In genomic region chr15:35975941-35976340, GRCh38 we compare ENCODE assay signal across 35 cellular contexts.
DNase-seq lines count a peak whose midpoint lies in the region; TF ChIP-seq lines count a peak whose summit lies in the region.
"Had no signal": no experiment of that assay in that cellular context is flagged by ENCODE, and none has a peak within 500 bp of the region (broad histone marks: within the 10 kb centered on the region; RNA-seq: fewer than 3 reads in every experiment).

No MANE protein-coding gene starts in this region.

- H3K27ac Mint-ChIP-seq in H9 (peak overlapping the region in 2 of 3 experiments; percentile 16 to 32; a peak in 2 of 7 replicates), nephron progenitor cell (peak overlapping the region; percentile 62), neural progenitor cell (no peak overlapping the region), MCF 10A (ENCODE audit: low read depth, unreplicated experiment) (no peak overlapping the region)
- H3K27ac Mint-ChIP-seq: B cell; CD14-positive monocyte; CD4-positive, alpha-beta memory T cell; CD4-positive, alpha-beta T cell; CD4-positive, CD25-positive, alpha-beta regulatory T cell; CD8-positive, alpha-beta memory T cell; CD8-positive, alpha-beta T cell had no signal

- H2BK5ac ChIP-seq in H9 (ENCODE audit: insufficient read length, low read length) = no peak overlapping the region

- H3K9ac ChIP-seq in H9 (ENCODE audit: extremely low read depth, insufficient read length, low read length) = no peak overlapping the region
- H3K9ac ChIP-seq in neural progenitor cell = no peak overlapping the region
- no peak overlapping the region for H3K9ac ChIP-seq in SK-N-SH
- H3K9ac ChIP-seq: BLaER1; BLaER1 treated with 17β-estradiol and CSF1 and Interleukin-3, amounts not matched to agents 10 nM and 100 nM had no signal

- TF ChIP-seq CTCF in H9 (conservative IDR thresholded peaks at IDR 0.05) (no peak), nephron progenitor cell (IDR thresholded peaks at IDR 0.05) (no peak), neural progenitor cell (IDR thresholded peaks at IDR 0.05) (no peak), MCF 10A (IDR thresholded peaks at IDR 0.05; ENCODE audit: unreplicated experiment) (no peak), left ventricle myocardium inferior (IDR thresholded peaks at IDR 0.05; ENCODE audit: borderline replicate concordance) (no peak), SK-N-SH (IDR thresholded peaks at IDR 0.05) (no peak)

- CTCF ChIA-PET in MCF 10A (lab: Yijun Ruan, JAX) (no interaction called here), SK-N-SH (lab: Yijun Ruan, JAX) (no interaction called here)

- no peak overlapping the region for H2BK120ac ChIP-seq in H9 (ENCODE audit: low read depth, low read length, poor library complexity, severe bottlenecking)

- no peak overlapping the region for H3T11ph ChIP-seq in H9 (ENCODE audit: low read length)

- H2BK15ac ChIP-seq in H9 (ENCODE audit: low read depth, low read length) = no peak overlapping the region

- DNase-seq in H9 (no peak), HAP-1 (ENCODE audit: low spot score in 2 of 2) (peak; percentile 22 to 97), nephron progenitor cell (no peak), neural progenitor cell (ENCODE audit: low spot score) (no peak), MCF 10A (ENCODE audit: unreplicated experiment) (no peak), left ventricle myocardium inferior (no peak), NCI-H226 (no peak), SK-N-SH (no peak)
- DNase-seq: 8988T; ACHN; AML-193; BE2C; C1 segment of cervical spinal cord; Caco-2; Calu3; CD4-positive, alpha-beta memory T cell; CD4-positive, alpha-beta T cell; CD4-positive, CD25-positive, alpha-beta regulatory T cell; CD8-positive, alpha-beta memory T cell; CD8-positive, alpha-beta T cell; COR-L47; DMS 273 treated with DMSO at 0.1 percent for 48 hours; DMS153; DMS53; DMS79; DMS79 treated with DMSO at 0.1 percent for 48 hours; DND-41; EL had no signal

- H4K20me1 ChIP-seq in H9 (ENCODE audit: control insufficient read depth, insufficient read depth, insufficient read length) (no peaks in the 10 kb centered on the region), neural progenitor cell (ENCODE audit: low read depth) (no peaks in the 10 kb centered on the region), SK-N-SH (ENCODE audit: insufficient read depth) (no peaks in the 10 kb centered on the region)
- H4K20me1 ChIP-seq: BLaER1; BLaER1 treated with 17β-estradiol and CSF1 and Interleukin-3, amounts not matched to agents 10 nM and 100 nM had no signal

- H3K4me1 Mint-ChIP-seq in H9 = peaks cover 20 to 24% of the 10 kb centered on the region in 2 experiments
- peaks cover 60% of the 10 kb centered on the region for H3K4me1 Mint-ChIP-seq in nephron progenitor cell
- H3K4me1 Mint-ChIP-seq in neural progenitor cell = peaks cover 10% of the 10 kb centered on the region
- H3K4me1 Mint-ChIP-seq in MCF 10A (ENCODE audit: insufficient read depth, unreplicated experiment) = peaks cover 6% of the 10 kb centered on the region
- H3K4me1 Mint-ChIP-seq: B cell; CD14-positive monocyte; CD4-positive, alpha-beta memory T cell; CD4-positive, CD25-positive, alpha-beta regulatory T cell; CD8-positive, alpha-beta memory T cell had no signal

- H3K9me3 ChIP-seq in H9 (ENCODE audit: control insufficient read depth, low read depth, low read length) (no peaks in the 10 kb centered on the region), HAP-1 (no peaks in the 10 kb centered on the region), neural progenitor cell (ENCODE audit: low read depth) (no peaks in the 10 kb centered on the region), left ventricle myocardium inferior (replicated peaks) (no peaks in the 10 kb centered on the region), SK-N-SH (no peaks in the 10 kb centered on the region)
- H3K9me3 ChIP-seq: A549; BE2C; BLaER1; BLaER1 treated with 17β-estradiol and CSF1 and Interleukin-3, amounts not matched to agents 10 nM and 100 nM; Caco-2 had no signal

- H3K23ac ChIP-seq in H9 (ENCODE audit: insufficient read length, low read depth, low read length) = no peak overlapping the region

- intact Hi-C loops in MCF 10A (cut with micrococcal nuclease) (no loop called here), left ventricle myocardium inferior (cut with micrococcal nuclease) (no loop called here)

- no peak overlapping the region for H4K91ac ChIP-seq in H9 (ENCODE audit: insufficient read length, low read depth, low read length)

- no peaks in the 10 kb centered on the region for H3K23me2 ChIP-seq in H9 (ENCODE audit: insufficient read length, low read depth, low read length, poor library complexity, severe bottlenecking)

- H3K4me3 ChIP-seq in HAP-1 = no peak overlapping the region
- H3K4me3 ChIP-seq in neural progenitor cell = no peak overlapping the region
- no peak overlapping the region for H3K4me3 ChIP-seq in left ventricle myocardium inferior
- H3K4me3 ChIP-seq in SK-N-SH (ENCODE audit: low read depth in 2 of 2, low read length in 1 of 2) = no peak overlapping the region
- H3K4me3 ChIP-seq: A549; BLaER1; BLaER1 treated with 17β-estradiol and CSF1 and Interleukin-3, amounts not matched to agents 10 nM and 100 nM had no signal

- no peaks in the 10 kb centered on the region for H3K9me3 Mint-ChIP-seq in H9
- no peaks in the 10 kb centered on the region for H3K9me3 Mint-ChIP-seq in nephron progenitor cell
- no peaks in the 10 kb centered on the region for H3K9me3 Mint-ChIP-seq in neural progenitor cell
- no peaks in the 10 kb centered on the region for H3K9me3 Mint-ChIP-seq in MCF 10A (ENCODE audit: unreplicated experiment)
- H3K9me3 Mint-ChIP-seq: CD4-positive, alpha-beta T cell; CD8-positive, alpha-beta T cell had no signal

- H3K4me1 ChIP-seq in H9 (ENCODE audit: insufficient read depth, low read length) (no peaks in the 10 kb centered on the region), HAP-1 (peaks cover 35% of the 10 kb centered on the region), neural progenitor cell (peaks cover 13% of the 10 kb centered on the region), left ventricle myocardium inferior (no peaks in the 10 kb centered on the region), SK-N-SH (ENCODE audit: control insufficient read depth in 1 of 2, insufficient read depth in 2 of 2, low read depth in 1 of 2, low read length in 1 of 2) (no peaks in the 10 kb centered on the region; a peak in 1 of 4 replicates)
- H3K4me1 ChIP-seq: BLaER1; BLaER1 treated with 17β-estradiol and CSF1 and Interleukin-3, amounts not matched to agents 10 nM and 100 nM; Caco-2 had no signal

- H4K8ac ChIP-seq in H9 (replicated peaks; ENCODE audit: insufficient read length, low read depth, low read length) = no peak overlapping the region

- H3K27me3 ChIP-seq in H9 (ENCODE audit: insufficient read depth, low read length) = no peaks in the 10 kb centered on the region
- H3K27me3 ChIP-seq in HAP-1 (ENCODE audit: low read depth) = no peaks in the 10 kb centered on the region
- no peaks in the 10 kb centered on the region for H3K27me3 ChIP-seq in neural progenitor cell
- no peaks in the 10 kb centered on the region for H3K27me3 ChIP-seq in left ventricle myocardium inferior (ENCODE audit: low read depth)
- H3K27me3 ChIP-seq in SK-N-SH (ENCODE audit: insufficient read depth) = no peaks in the 10 kb centered on the region
- H3K27me3 ChIP-seq: BE2C; BLaER1; BLaER1 treated with 17β-estradiol and CSF1 and Interleukin-3, amounts not matched to agents 10 nM and 100 nM had no signal

- no peaks in the 10 kb centered on the region for H3K9me2 ChIP-seq in SK-N-SH

- no peak overlapping the region for H3K18ac ChIP-seq in H9 (ENCODE audit: insufficient read length, low read depth, low read length)

- H3K4me3 Mint-ChIP-seq in H9 (no peak overlapping the region), nephron progenitor cell (no peak overlapping the region), neural progenitor cell (no peak overlapping the region), MCF 10A (ENCODE audit: unreplicated experiment) (no peak overlapping the region)
- H3K4me3 Mint-ChIP-seq: B cell; CD14-positive monocyte; CD4-positive, alpha-beta memory T cell; CD4-positive, alpha-beta T cell; CD4-positive, CD25-positive, alpha-beta regulatory T cell; CD8-positive, alpha-beta memory T cell; CD8-positive, alpha-beta T cell had no signal

- no peaks in the 10 kb centered on the region for H3K36me3 Mint-ChIP-seq in H9 (ENCODE audit: insufficient read depth in 1 of 3, low read depth in 3 of 3)
- H3K36me3 Mint-ChIP-seq in nephron progenitor cell (ENCODE audit: low read depth) = no peaks in the 10 kb centered on the region
- no peaks in the 10 kb centered on the region for H3K36me3 Mint-ChIP-seq in neural progenitor cell
- no peaks in the 10 kb centered on the region for H3K36me3 Mint-ChIP-seq in MCF 10A (ENCODE audit: insufficient read depth, unreplicated experiment)
- H3K36me3 Mint-ChIP-seq: CD14-positive monocyte; CD4-positive, alpha-beta memory T cell; CD4-positive, CD25-positive, alpha-beta regulatory T cell; CD8-positive, alpha-beta memory T cell; CD8-positive, alpha-beta T cell had no signal

- H3K4ac ChIP-seq in H9 (ENCODE audit: low read depth, low read length) = no peak overlapping the region

- H3K4me2 ChIP-seq in H9 (ENCODE audit: insufficient read depth, insufficient read length, low read length) (no peak overlapping the region), neural progenitor cell (no peak overlapping the region), SK-N-SH (no peak overlapping the region)
- H3K4me2 ChIP-seq: A549; BLaER1; BLaER1 treated with 17β-estradiol and CSF1 and Interleukin-3, amounts not matched to agents 10 nM and 100 nM had no signal

- H3K56ac ChIP-seq in H9 (ENCODE audit: insufficient read length, low read depth, low read length) = no peak overlapping the region

- no peaks in the 10 kb centered on the region for H3K36me3 ChIP-seq in HAP-1 (replicated peaks)
- no peaks in the 10 kb centered on the region for H3K36me3 ChIP-seq in neural progenitor cell
- no peaks in the 10 kb centered on the region for H3K36me3 ChIP-seq in left ventricle myocardium inferior
- H3K36me3 ChIP-seq in SK-N-SH (replicated peaks in 1 of 2; ENCODE audit: control insufficient read depth in 1 of 2, insufficient read depth in 2 of 2, low read length in 1 of 2) = no peaks in the 10 kb centered on the region
- H3K36me3 ChIP-seq: BE2C; BLaER1; BLaER1 treated with 17β-estradiol and CSF1 and Interleukin-3, amounts not matched to agents 10 nM and 100 nM had no signal

- in situ Hi-C loops in HAP-1 (cut with MboI; ENCODE audit: low sequenced_read_pairs) = no loop called here

- H3K27me3 Mint-ChIP-seq in H9 (ENCODE audit: low read depth) (no peaks in the 10 kb centered on the region), nephron progenitor cell (ENCODE audit: low read depth, poor library complexity) (no peaks in the 10 kb centered on the region), neural progenitor cell (ENCODE audit: insufficient read depth, low read depth) (no peaks in the 10 kb centered on the region), MCF 10A (ENCODE audit: insufficient read depth, unreplicated experiment) (no peaks in the 10 kb centered on the region)
- H3K27me3 Mint-ChIP-seq: B cell; CD4-positive, alpha-beta T cell; CD4-positive, CD25-positive, alpha-beta regulatory T cell had no signal

- H4K5ac ChIP-seq in H9 (ENCODE audit: insufficient read length, low read depth, low read length) = no peak overlapping the region

- no peak for TF ChIP-seq RAD21 in SK-N-SH (IDR thresholded peaks at IDR 0.05; ENCODE audit: low read length)

- no peak overlapping the region for H3K14ac ChIP-seq in H9 (ENCODE audit: insufficient read depth, low read length)

- no peak overlapping the region for H2AK5ac ChIP-seq in H9 (ENCODE audit: insufficient read length, low read length)

- H3F3A ChIP-seq in neural progenitor cell (ENCODE audit: low read depth) (no peaks in the 10 kb centered on the region), SK-N-SH (replicated peaks; ENCODE audit: insufficient read depth) (no peaks in the 10 kb centered on the region)

- BruUV-seq in MCF 10A (replicated peaks; lab: Mats Ljungman, UMichigan) = no TSS peak

- no peak overlapping the region for H2BK20ac ChIP-seq in H9 (ENCODE audit: low read depth, low read length, poor library complexity, severe bottlenecking)

- WGBS in H9 (ENCODE audit: extremely low coverage, insufficient read length, low lambda C conversion rate) = no CpG with 5 or more reads among the region's 4 CpGs
- 92% methylated on average over 4 of the region's 4 CpGs for WGBS in SK-N-SH (ENCODE audit: low lambda C conversion rate)

- H3K79me2 ChIP-seq in H9 (ENCODE audit: insufficient read depth, low read length) (no peaks in the 10 kb centered on the region), neural progenitor cell (ENCODE audit: low read depth) (no peaks in the 10 kb centered on the region), SK-N-SH (ENCODE audit: insufficient read depth) (no peaks in the 10 kb centered on the region)

- H3K79me1 ChIP-seq in H9 (ENCODE audit: insufficient read depth, low read depth, low read length, poor library complexity, severe bottlenecking) = no peaks in the 10 kb centered on the region

- no peak overlapping the region for H2BK12ac ChIP-seq in H9 (ENCODE audit: insufficient read length, low read depth, low read length)

- H3K27ac ChIP-seq in H9 (ENCODE audit: insufficient read length, low read depth, low read length) = no peak overlapping the region
- H3K27ac ChIP-seq in neural progenitor cell = no peak overlapping the region
- no peak overlapping the region for H3K27ac ChIP-seq in left ventricle myocardium inferior (replicated peaks)
- H3K27ac ChIP-seq in SK-N-SH (ENCODE audit: low read depth in 2 of 2, low read length in 1 of 2) = no peak overlapping the region
- H3K27ac ChIP-seq: 22Rv1; A549; BLaER1; BLaER1 treated with 17β-estradiol and CSF1 and Interleukin-3, amounts not matched to agents 10 nM and 100 nM; C4-2B had no signal

- POLR2A ChIA-PET in MCF 10A (lab: Yijun Ruan, JAX) = no interaction called here
- POLR2A ChIA-PET in SK-N-SH (lab: Yijun Ruan, JAX) = no interaction called here

- no peak for TF ChIP-seq EP300 in SK-N-SH (IDR thresholded peaks at IDR 0.05; ENCODE audit: borderline replicate concordance in 1 of 2, low read depth in 1 of 2, low read length in 1 of 2)

- no peak overlapping the region for H2AFZ ChIP-seq in H9 (ENCODE audit: low read length)
- H2AFZ ChIP-seq in neural progenitor cell (replicated peaks) = peak overlapping the region; percentile 44
- H2AFZ ChIP-seq in SK-N-SH (ENCODE audit: low read depth) = no peak overlapping the region

Comparison
In these comparisons a context has a peak if more than half of its experiments do, and no peak if none do; other contexts are left out.
1. DNase-seq: peak in HAP-1 (2 of 2); none in H9 (single experiment), nephron progenitor cell (single experiment), neural progenitor cell (single experiment), MCF 10A (single experiment), left ventricle myocardium inferior (single experiment), NCI-H226 (single experiment) and SK-N-SH (single experiment).
2. H3K27ac Mint-ChIP-seq: peak in H9 (2 of 3) and nephron progenitor cell (single experiment); none in neural progenitor cell (single experiment) and MCF 10A (single experiment).